Comparison of ENCODE assay signal across 1 cellular context in the genomic region with DNA sequence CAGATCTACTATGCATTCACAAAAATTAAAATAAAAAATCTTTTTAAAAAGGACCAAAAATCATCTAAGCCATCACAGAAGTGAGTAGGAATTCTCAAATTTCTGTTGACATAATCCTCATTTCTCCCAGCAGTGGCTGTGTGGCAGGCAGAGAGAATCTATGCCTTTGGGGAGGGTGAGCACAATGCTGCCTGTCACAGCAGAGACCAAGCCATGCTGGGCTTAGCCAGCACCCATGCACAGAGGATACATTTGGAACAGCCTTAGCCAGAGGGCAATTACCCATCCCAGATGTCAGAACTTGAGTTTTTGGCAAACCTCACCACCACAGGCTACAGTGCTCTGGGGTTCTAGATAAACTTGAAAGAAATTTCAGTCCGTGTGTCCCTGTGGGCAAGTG.
TF ChIP-seq lines count a peak whose summit lies in the region.

No MANE protein-coding gene starts in this region.

TF ChIP-seq in H1, 55 proteins besides CTCF, POLR2A, EP300 and RAD21:
- TF ChIP-seq SP4 (IDR thresholded peaks at IDR 0.05; ENCODE audit: low read length) (no peak), NRF1 (IDR thresholded peaks at IDR 0.05; ENCODE audit: low read depth, low read length) (no peak), HDAC2 (IDR thresholded peaks at IDR 0.05; ENCODE audit: borderline replicate concordance in 1 of 2, low read depth in 2 of 2, low read length in 2 of 2) (no peak), TAF1 (IDR thresholded peaks at IDR 0.05; ENCODE audit: low read depth, low read length) (no peak), HDAC6 (IDR thresholded peaks at IDR 0.05; ENCODE audit: low read depth, low read length) (no peak), SP2 (IDR thresholded peaks at IDR 0.05; ENCODE audit: low read length) (no peak), CREB1 (IDR thresholded peaks at IDR 0.05) (no peak)
- TF ChIP-seq, protein P1, sequence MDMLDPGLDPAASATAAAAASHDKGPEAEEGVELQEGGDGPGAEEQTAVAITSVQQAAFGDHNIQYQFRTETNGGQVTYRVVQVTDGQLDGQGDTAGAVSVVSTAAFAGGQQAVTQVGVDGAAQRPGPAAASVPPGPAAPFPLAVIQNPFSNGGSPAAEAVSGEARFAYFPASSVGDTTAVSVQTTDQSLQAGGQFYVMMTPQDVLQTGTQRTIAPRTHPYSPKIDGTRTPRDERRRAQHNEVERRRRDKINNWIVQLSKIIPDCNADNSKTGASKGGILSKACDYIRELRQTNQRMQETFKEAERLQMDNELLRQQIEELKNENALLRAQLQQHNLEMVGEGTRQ (IDR thresholded peaks at IDR 0.05; ENCODE audit: low read length), result no peak
